ENCODE assay signal across 2 cellular contexts in the genomic region with DNA sequence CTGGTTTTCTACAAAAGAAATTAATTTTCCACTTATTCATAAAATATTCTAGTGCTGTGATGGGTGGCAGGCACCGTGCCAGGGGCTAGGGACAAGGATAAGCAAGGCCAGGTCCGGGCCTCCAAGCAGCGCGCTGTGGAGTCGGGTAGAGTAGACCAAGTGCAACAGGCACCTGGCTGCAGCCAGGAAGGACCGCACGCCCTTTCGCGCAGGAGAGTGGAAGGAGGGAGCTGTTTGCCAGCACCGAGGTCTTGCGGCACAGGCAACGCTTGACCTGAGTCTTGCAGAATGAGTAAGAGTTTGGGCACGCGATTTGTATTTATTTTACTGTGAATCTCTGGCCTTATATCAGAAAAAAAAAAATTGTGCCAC.
TF ChIP-seq lines count a peak whose summit lies in the region.

A gene with protein sequence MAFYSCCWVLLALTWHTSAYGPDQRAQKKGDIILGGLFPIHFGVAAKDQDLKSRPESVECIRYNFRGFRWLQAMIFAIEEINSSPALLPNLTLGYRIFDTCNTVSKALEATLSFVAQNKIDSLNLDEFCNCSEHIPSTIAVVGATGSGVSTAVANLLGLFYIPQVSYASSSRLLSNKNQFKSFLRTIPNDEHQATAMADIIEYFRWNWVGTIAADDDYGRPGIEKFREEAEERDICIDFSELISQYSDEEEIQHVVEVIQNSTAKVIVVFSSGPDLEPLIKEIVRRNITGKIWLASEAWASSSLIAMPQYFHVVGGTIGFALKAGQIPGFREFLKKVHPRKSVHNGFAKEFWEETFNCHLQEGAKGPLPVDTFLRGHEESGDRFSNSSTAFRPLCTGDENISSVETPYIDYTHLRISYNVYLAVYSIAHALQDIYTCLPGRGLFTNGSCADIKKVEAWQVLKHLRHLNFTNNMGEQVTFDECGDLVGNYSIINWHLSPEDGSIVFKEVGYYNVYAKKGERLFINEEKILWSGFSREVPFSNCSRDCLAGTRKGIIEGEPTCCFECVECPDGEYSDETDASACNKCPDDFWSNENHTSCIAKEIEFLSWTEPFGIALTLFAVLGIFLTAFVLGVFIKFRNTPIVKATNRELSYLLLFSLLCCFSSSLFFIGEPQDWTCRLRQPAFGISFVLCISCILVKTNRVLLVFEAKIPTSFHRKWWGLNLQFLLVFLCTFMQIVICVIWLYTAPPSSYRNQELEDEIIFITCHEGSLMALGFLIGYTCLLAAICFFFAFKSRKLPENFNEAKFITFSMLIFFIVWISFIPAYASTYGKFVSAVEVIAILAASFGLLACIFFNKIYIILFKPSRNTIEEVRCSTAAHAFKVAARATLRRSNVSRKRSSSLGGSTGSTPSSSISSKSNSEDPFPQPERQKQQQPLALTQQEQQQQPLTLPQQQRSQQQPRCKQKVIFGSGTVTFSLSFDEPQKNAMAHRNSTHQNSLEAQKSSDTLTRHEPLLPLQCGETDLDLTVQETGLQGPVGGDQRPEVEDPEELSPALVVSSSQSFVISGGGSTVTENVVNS (plus strand): TSS at position 148 of the 372 bp plus-strand sequence. CDS start 70,522 bp downstream, outside the sequence.

TF ChIP-seq in liver, 16 proteins besides CTCF, POLR2A, EP300 and RAD21:
- TF ChIP-seq, protein P1, sequence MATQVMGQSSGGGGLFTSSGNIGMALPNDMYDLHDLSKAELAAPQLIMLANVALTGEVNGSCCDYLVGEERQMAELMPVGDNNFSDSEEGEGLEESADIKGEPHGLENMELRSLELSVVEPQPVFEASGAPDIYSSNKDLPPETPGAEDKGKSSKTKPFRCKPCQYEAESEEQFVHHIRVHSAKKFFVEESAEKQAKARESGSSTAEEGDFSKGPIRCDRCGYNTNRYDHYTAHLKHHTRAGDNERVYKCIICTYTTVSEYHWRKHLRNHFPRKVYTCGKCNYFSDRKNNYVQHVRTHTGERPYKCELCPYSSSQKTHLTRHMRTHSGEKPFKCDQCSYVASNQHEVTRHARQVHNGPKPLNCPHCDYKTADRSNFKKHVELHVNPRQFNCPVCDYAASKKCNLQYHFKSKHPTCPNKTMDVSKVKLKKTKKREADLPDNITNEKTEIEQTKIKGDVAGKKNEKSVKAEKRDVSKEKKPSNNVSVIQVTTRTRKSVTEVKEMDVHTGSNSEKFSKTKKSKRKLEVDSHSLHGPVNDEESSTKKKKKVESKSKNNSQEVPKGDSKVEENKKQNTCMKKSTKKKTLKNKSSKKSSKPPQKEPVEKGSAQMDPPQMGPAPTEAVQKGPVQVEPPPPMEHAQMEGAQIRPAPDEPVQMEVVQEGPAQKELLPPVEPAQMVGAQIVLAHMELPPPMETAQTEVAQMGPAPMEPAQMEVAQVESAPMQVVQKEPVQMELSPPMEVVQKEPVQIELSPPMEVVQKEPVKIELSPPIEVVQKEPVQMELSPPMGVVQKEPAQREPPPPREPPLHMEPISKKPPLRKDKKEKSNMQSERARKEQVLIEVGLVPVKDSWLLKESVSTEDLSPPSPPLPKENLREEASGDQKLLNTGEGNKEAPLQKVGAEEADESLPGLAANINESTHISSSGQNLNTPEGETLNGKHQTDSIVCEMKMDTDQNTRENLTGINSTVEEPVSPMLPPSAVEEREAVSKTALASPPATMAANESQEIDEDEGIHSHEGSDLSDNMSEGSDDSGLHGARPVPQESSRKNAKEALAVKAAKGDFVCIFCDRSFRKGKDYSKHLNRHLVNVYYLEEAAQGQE (IDR thresholded peaks at IDR 0.05) = no peak
- no peak for TF ChIP-seq FOXA2 (IDR thresholded peaks at IDR 0.05)

TF ChIP-seq in HepG2, 621 proteins besides CTCF, POLR2A, EP300 and RAD21:
- TF ChIP-seq, protein P2, sequence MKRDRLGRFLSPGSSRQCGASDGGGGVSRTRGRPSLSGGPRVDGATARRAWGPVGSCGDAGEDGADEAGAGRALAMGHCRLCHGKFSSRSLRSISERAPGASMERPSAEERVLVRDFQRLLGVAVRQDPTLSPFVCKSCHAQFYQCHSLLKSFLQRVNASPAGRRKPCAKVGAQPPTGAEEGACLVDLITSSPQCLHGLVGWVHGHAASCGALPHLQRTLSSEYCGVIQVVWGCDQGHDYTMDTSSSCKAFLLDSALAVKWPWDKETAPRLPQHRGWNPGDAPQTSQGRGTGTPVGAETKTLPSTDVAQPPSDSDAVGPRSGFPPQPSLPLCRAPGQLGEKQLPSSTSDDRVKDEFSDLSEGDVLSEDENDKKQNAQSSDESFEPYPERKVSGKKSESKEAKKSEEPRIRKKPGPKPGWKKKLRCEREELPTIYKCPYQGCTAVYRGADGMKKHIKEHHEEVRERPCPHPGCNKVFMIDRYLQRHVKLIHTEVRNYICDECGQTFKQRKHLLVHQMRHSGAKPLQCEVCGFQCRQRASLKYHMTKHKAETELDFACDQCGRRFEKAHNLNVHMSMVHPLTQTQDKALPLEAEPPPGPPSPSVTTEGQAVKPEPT (CRISPR knock-in tag; IDR thresholded peaks at IDR 0.05; ENCODE audit: low read depth) = no peak
- TF ChIP-seq ZNF720 (CRISPR knock-in tag; IDR thresholded peaks at IDR 0.05) (no peak), HOXA9 (CRISPR knock-in tag; IDR thresholded peaks at IDR 0.05; ENCODE audit: borderline replicate concordance) (no peak)
- TF ChIP-seq, protein P3, sequence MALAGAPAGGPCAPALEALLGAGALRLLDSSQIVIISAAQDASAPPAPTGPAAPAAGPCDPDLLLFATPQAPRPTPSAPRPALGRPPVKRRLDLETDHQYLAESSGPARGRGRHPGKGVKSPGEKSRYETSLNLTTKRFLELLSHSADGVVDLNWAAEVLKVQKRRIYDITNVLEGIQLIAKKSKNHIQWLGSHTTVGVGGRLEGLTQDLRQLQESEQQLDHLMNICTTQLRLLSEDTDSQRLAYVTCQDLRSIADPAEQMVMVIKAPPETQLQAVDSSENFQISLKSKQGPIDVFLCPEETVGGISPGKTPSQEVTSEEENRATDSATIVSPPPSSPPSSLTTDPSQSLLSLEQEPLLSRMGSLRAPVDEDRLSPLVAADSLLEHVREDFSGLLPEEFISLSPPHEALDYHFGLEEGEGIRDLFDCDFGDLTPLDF (CRISPR knock-in tag; IDR thresholded peaks at IDR 0.05) = no peak
